ENCODE assay signal across 29 cellular contexts in the genomic region with DNA sequence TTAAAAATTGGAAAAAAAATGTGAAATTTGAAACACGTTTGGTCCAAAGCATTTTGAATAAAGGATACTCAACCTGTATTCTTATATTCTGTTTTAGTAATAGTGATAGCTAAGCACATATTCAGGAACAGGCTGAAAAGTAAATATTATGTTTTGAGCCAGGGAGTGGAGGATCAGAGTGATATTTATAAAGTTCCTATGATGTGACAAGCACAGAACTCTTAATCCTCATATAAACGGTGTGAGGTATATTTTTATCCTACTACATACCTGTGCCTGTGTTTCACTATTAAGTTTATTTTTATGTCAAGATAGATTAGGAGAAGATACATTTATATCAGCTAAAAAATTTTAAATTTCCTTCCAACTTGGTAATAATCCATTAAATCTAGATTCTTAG.
"Had no signal": no experiment of that assay in that cellular context is flagged by ENCODE, and none has a peak within 500 bp of the region (broad histone marks: within the 10 kb centered on the region; RNA-seq: fewer than 3 reads in every experiment).

No MANE protein-coding gene starts in this region.

- H3K36me3 ChIP-seq: neutrophil, pancreas, right lobe of liver, sigmoid colon, spleen, suprapubic skin, tibial artery, transverse colon, upper lobe of right lung, uterus had no signal

- DNase-seq: naive thymus-derived CD8-positive, alpha-beta T cell; nephron progenitor cell; nucleus accumbens; pancreas; posterior cingulate gyrus; psoas muscle; right cardiac atrium; right lobe of liver; sigmoid colon; spleen; stimulated activated CD4-positive, alpha-beta T cell treated with anti-CD3 and anti-CD28 coated beads, Interleukin-12 subunit alpha, Interleukin-12 subunit beta, amount 100 ng/mL, for 4 hours; stimulated activated CD4-positive, alpha-beta T cell treated with anti-CD3 and anti-CD28 coated beads, Interleukin-1b, Interleukin-23, amount 100 ng/mL, for 48 hours; stimulated activated CD4-positive, alpha-beta T cell treated with anti-CD3 and anti-CD28 coated beads, Interleukin-4, amount 100 ng/mL, for 1 hour; stimulated activated CD4-positive, alpha-beta T cell treated with anti-CD3 and anti-CD28 coated beads, Interleukin-4, amount 100 ng/mL, for 4 hours; stimulated activated CD8-positive, alpha-beta memory T cell treated with anti-CD3 and anti-CD28 coated beads, Interleukin-4, amount 100 ng/mL, for 48 hours; stimulated activated naive CD4-positive, alpha-beta T cell; stimulated activated naive CD8-positive, alpha-beta T cell treated with anti-CD3 and anti-CD28 coated beads, Interleukin-15, amount 100 ng/mL, for 72 hours; stimulated activated naive CD8-positive, alpha-beta T cell treated with anti-CD3 and anti-CD28 coated beads, Interleukin-15, Interleukin-2, amounts not matched to agents 100 U/mL and 50 U/mL, for 24 hours; substantia nigra; testis; tibial artery; transverse colon; upper lobe of right lung; uterus had no signal

- H3K4me2 ChIP-seq: smooth muscle cell had no signal

- H3K4me1 ChIP-seq: pancreas, psoas muscle, right lobe of liver, spleen, suprapubic skin, testis, transverse colon, upper lobe of right lung, uterus had no signal

- H3K27me3 ChIP-seq: neutrophil, pancreas, right lobe of liver, sigmoid colon, spleen, suprapubic skin, testis, tibial artery, transverse colon, upper lobe of right lung, uterus had no signal

- ATAC-seq: naive thymus-derived CD8-positive, alpha-beta T cell; natural killer cell treated with Interleukin-12 subunit alpha and Interleukin-12 subunit beta and Interleukin-15 and Interleukin-18, amount 100 ng/mL, for 72 hours; pancreas; psoas muscle; right cardiac atrium; right lobe of liver; stimulated activated memory B cell treated with anti-CD40 and anti-IgM and Interleukin-4, amounts not matched to agents 10 μg/mL and 1 μg/mL and 100 μg/mL, for 72 hours; stimulated activated naive CD8-positive, alpha-beta T cell treated with anti-CD3 and anti-CD28 coated beads, Interleukin-15, amount 100 ng/mL, for 72 hours; stimulated activated naive CD8-positive, alpha-beta T cell treated with anti-CD3 and anti-CD28 coated beads, Interleukin-15, Interleukin-2, amounts not matched to agents 100 U/mL and 50 U/mL, for 24 hours; upper lobe of right lung had no signal

- H3K9me3 ChIP-seq: neutrophil, pancreas, psoas muscle, right lobe of liver, sigmoid colon, suprapubic skin, testis, tibial artery, transverse colon, upper lobe of right lung, uterus had no signal

- H3K4me3 ChIP-seq: pancreas, psoas muscle, right lobe of liver, sigmoid colon, smooth muscle cell, spleen, suprapubic skin, testis, tibial artery, transverse colon, upper lobe of right lung, uterus had no signal

- H3K27ac ChIP-seq: neutrophil, pancreas, psoas muscle, right lobe of liver, spleen, suprapubic skin, testis, tibial artery, transverse colon, upper lobe of right lung, uterus had no signal
